Comparison of ENCODE assay signal across 10 cellular contexts in the genomic region with DNA sequence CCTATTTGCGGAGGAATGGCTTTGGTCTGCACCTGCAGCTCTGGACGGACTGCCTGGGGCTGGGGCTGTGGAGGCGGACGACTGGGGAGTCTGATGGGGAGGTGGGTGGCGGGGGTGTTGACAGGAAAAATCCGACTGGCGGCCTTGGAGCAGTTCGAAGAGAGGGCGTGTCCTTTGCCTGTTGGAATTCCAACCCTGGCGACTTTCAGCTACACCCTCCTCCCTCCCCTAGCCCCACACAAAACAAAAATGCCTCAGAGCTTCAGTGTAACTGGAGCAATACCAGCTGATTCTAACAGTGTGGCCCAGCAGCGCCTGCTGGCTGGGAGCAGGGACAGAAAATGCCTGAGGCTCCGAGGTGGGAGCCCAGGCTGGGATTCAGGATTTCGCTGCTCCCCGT.
DNase-seq lines count a peak whose midpoint lies in the region; ATAC-seq and TF ChIP-seq lines count a peak whose summit lies in the region.
"Had no signal": no experiment of that assay in that cellular context is flagged by ENCODE, and none has a peak within 500 bp of the region (broad histone marks: within the 10 kb centered on the region; RNA-seq: fewer than 3 reads in every experiment).

No MANE protein-coding gene starts in this region.

- no peak for TF ChIP-seq EP300 in ovary (IDR thresholded peaks at IDR 0.05)

- H3K79me2 ChIP-seq in hepatocyte = peaks cover 23% of the 10 kb centered on the region

- no peak overlapping the region for H3K27ac ChIP-seq in hepatocyte
- H3K27ac ChIP-seq in ovary = no peak overlapping the region

- peak overlapping the region; percentile 4 for H3K4me2 ChIP-seq in hepatocyte

- peak; percentile 45 for TF ChIP-seq CTCF in AG09319 (IDR thresholded peaks at IDR 0.05; ENCODE audit: low read depth, low read length)
- TF ChIP-seq CTCF in hepatocyte (IDR thresholded peaks at IDR 0.05; ENCODE audit: poor library complexity) = no peak
- TF ChIP-seq CTCF in ovary (IDR thresholded peaks at IDR 0.05) = peak in 1 of 3 donors; percentile 17

- H3K4me1 ChIP-seq in hepatocyte (ENCODE audit: insufficient read depth) = peaks cover 10% of the 10 kb centered on the region
- H3K4me1 ChIP-seq in ovary (ENCODE audit: insufficient read depth) = peaks cover 5% of the 10 kb centered on the region

- H3K4me3 ChIP-seq in hepatocyte (no peak overlapping the region), ovary (no peak overlapping the region)
- H3K4me3 ChIP-seq: transverse colon had no signal

- no peaks in the 10 kb centered on the region for H3K27me3 ChIP-seq in hepatocyte
- H3K27me3 ChIP-seq in ovary = no peaks in the 10 kb centered on the region
- H3K27me3 ChIP-seq: transverse colon had no signal

- no peak overlapping the region for H2AFZ ChIP-seq in hepatocyte

- H4K20me1 ChIP-seq in hepatocyte (ENCODE audit: insufficient read depth, poor library complexity, severe bottlenecking) = peaks cover 10% of the 10 kb centered on the region

- DNase-seq in AG09319 (ENCODE audit: extremely low read depth, low read depth) = peak; percentile 31
- DNase-seq in anterior cingulate cortex (lab: John Stamatoyannopoulos, UW) = peak in 31 of 58 donors; percentile 5 to 50 (median 24)
- DNase-seq in hepatocyte (ENCODE audit: low spot score) = peak; percentile 39
- DNase-seq in ovary = peak; percentile 50 to 71 (median 55)
- no peak for DNase-seq in OCI-M2 (lab: John Stamatoyannopoulos, UW; ENCODE audit: unreplicated experiment)
- DNase-seq: T1000, transverse colon had no signal

- WGBS in hepatocyte (ENCODE audit: low lambda C conversion rate, missing lambda C conversion rate) = 52% methylated on average over 13 of the region's 14 CpGs
- WGBS in ovary, 3 donors = 4 to 15% (median 12%) methylated on average over 14 of the region's 14 CpGs

- no peak for ATAC-seq in HG03039 (IDR thresholded peaks at IDR 0.05; ENCODE audit: unreplicated experiment)
- no peak for ATAC-seq in GM18498 (IDR thresholded peaks at IDR 0.05; ENCODE audit: unreplicated experiment)
- ATAC-seq in HG03175 (IDR thresholded peaks at IDR 0.05; ENCODE audit: unreplicated experiment) = no peak

- no peaks in the 10 kb centered on the region for H3K36me3 ChIP-seq in hepatocyte (replicated peaks; ENCODE audit: insufficient read depth, low read depth)
- no peaks in the 10 kb centered on the region for H3K36me3 ChIP-seq in ovary
- H3K36me3 ChIP-seq: transverse colon had no signal

- no peak for TF ChIP-seq POLR2A in ovary (IDR thresholded peaks at IDR 0.05)

- no peaks in the 10 kb centered on the region for H3K9me3 ChIP-seq in hepatocyte (ENCODE audit: low read depth)
- H3K9me3 ChIP-seq in ovary = no peaks in the 10 kb centered on the region
- H3K9me3 ChIP-seq: transverse colon had no signal

- H3K9me2 ChIP-seq in hepatocyte (replicated peaks; ENCODE audit: insufficient read depth) = no peaks in the 10 kb centered on the region

- intact Hi-C loops in ovary (cut with DNase I) = no loop called here
